ENCODE assay signal across 8 cellular contexts in genomic region chr1:161139765-161140164, GRCh38. TPM values are rescaled to one million over a fixed set of nuclear protein-coding genes. Genes with fewer than 3 reads are reported as not detected.
DNase-seq lines count a peak whose midpoint lies in the region; ATAC-seq and TF ChIP-seq lines count a peak whose summit lies in the region.

No MANE protein-coding gene starts in this region.

- no peaks in the 10 kb centered on the region for H3K27me3 ChIP-seq in left ventricle myocardium inferior (ENCODE audit: low read depth)
- H3K27me3 ChIP-seq in testis: no peaks in the 10 kb centered on the region

- peak in 2 of 3 donors; percentile 34 to 44 for ATAC-seq in natural killer cell
- ATAC-seq in natural killer cell treated with Interleukin-12 subunit alpha and Interleukin-12 subunit beta and Interleukin-15 and Interleukin-18, amount 100 ng/mL, for 72 hours: no peak
- ATAC-seq in HG02623 (IDR thresholded peaks at IDR 0.05; ENCODE audit: unreplicated experiment): no peak
- ATAC-seq in HG02610 (IDR thresholded peaks at IDR 0.05; ENCODE audit: unreplicated experiment): no peak

- H3K27ac Mint-ChIP-seq in natural killer cell: no peak overlapping the region
- H3K27ac Mint-ChIP-seq in natural killer cell treated with Interleukin-12 subunit alpha and Interleukin-12 subunit beta and Interleukin-15 and Interleukin-18, amount 100 ng/mL, for 72 hours: no peak overlapping the region
- no peak overlapping the region for H3K27ac Mint-ChIP-seq in activated CD4-positive, alpha-beta memory T cell treated with anti-CD3 and anti-CD28 coated beads for 36 hours

- DNase-seq in natural killer cell: no peak
- no peak for DNase-seq in natural killer cell treated with Interleukin-12 subunit alpha and Interleukin-12 subunit beta and Interleukin-15 and Interleukin-18, amount 100 ng/mL, for 72 hours (ENCODE audit: low spot score)
- peak; percentile 12 for DNase-seq in NCI-H128 (lab: John Stamatoyannopoulos, UW; ENCODE audit: unreplicated experiment)
- DNase-seq in activated CD4-positive, alpha-beta memory T cell treated with anti-CD3 and anti-CD28 coated beads for 36 hours: peak; percentile 40
- DNase-seq in left ventricle myocardium inferior: no peak
- peak; percentile 65 for DNase-seq in testis

- CTCF ChIA-PET in activated CD4-positive, alpha-beta memory T cell treated with anti-CD3 and anti-CD28 coated beads for 36 hours (lab: Charles Lee): interaction anchor here (0.8 to 2.9 kb wide), 4 partner anchors 35 to 149 kb away, joined by 3 to 12 read pairs (median 4); partner anchors contain the start of gene TOMM40L

- TF ChIP-seq POLR2A in testis (IDR thresholded peaks at IDR 0.05): no peak

- H3K4me3 ChIP-seq in left ventricle myocardium inferior (no peak overlapping the region), testis (no peak overlapping the region)

- TF ChIP-seq CTCF in natural killer cell (IDR thresholded peaks at IDR 0.05) (peak; percentile 42), left ventricle myocardium inferior (IDR thresholded peaks at IDR 0.05; ENCODE audit: borderline replicate concordance) (peak; percentile 59), testis (IDR thresholded peaks at IDR 0.05) (peak; percentile 20 to 41 (median 30))

- peaks cover 20% of the 10 kb centered on the region for H3K4me1 ChIP-seq in left ventricle myocardium inferior
- peaks cover 10% of the 10 kb centered on the region for H3K4me1 ChIP-seq in testis

- intact Hi-C loops in natural killer cell (cut with micrococcal nuclease) (no loop called here), left ventricle myocardium inferior (cut with micrococcal nuclease) (no loop called here), testis (cut with DNase I; ENCODE audit: low total_unique reads) (no loop called here)
- intact Hi-C loops in activated CD4-positive, alpha-beta memory T cell treated with anti-CD3 and anti-CD28 coated beads for 36 hours (cut with micrococcal nuclease): no loop called here

- H3K4me3 Mint-ChIP-seq in natural killer cell: no peak overlapping the region
- H3K4me3 Mint-ChIP-seq in natural killer cell treated with Interleukin-12 subunit alpha and Interleukin-12 subunit beta and Interleukin-15 and Interleukin-18, amount 100 ng/mL, for 72 hours: no peak overlapping the region
- no peak overlapping the region for H3K4me3 Mint-ChIP-seq in activated CD4-positive, alpha-beta memory T cell treated with anti-CD3 and anti-CD28 coated beads for 36 hours

- no peaks in the 10 kb centered on the region for H3K27me3 Mint-ChIP-seq in natural killer cell (ENCODE audit: low read depth in 2 of 2)
- H3K27me3 Mint-ChIP-seq in natural killer cell treated with Interleukin-12 subunit alpha and Interleukin-12 subunit beta and Interleukin-15 and Interleukin-18, amount 100 ng/mL, for 72 hours: no peaks in the 10 kb centered on the region
- no peaks in the 10 kb centered on the region for H3K27me3 Mint-ChIP-seq in activated CD4-positive, alpha-beta memory T cell treated with anti-CD3 and anti-CD28 coated beads for 36 hours

- peaks cover 0 to 16% of the 10 kb centered on the region in 2 donors for H3K4me1 Mint-ChIP-seq in natural killer cell
- peaks cover 5% of the 10 kb centered on the region in 2 donors for H3K4me1 Mint-ChIP-seq in natural killer cell treated with Interleukin-12 subunit alpha and Interleukin-12 subunit beta and Interleukin-15 and Interleukin-18, amount 100 ng/mL, for 72 hours (ENCODE audit: low read depth in 2 of 2)
- peaks cover 3% of the 10 kb centered on the region for H3K4me1 Mint-ChIP-seq in activated CD4-positive, alpha-beta memory T cell treated with anti-CD3 and anti-CD28 coated beads for 36 hours (ENCODE audit: low read depth)

- 40 to 42% methylated on average over 1 of the region's 1 CpG for WGBS in testis, 2 donors

- no peaks in the 10 kb centered on the region for H3K36me3 ChIP-seq in left ventricle myocardium inferior
- H3K36me3 ChIP-seq in testis (ENCODE audit: low read depth, missing control alignments): no peaks in the 10 kb centered on the region

- H3K9me3 ChIP-seq in left ventricle myocardium inferior (replicated peaks): no peaks in the 10 kb centered on the region
- H3K9me3 ChIP-seq in testis: no peaks in the 10 kb centered on the region

- H3K27ac ChIP-seq in left ventricle myocardium inferior (replicated peaks) (no peak overlapping the region), testis (no peak overlapping the region)

- POLR2A ChIA-PET in activated CD4-positive, alpha-beta memory T cell treated with anti-CD3 and anti-CD28 coated beads for 36 hours (lab: Charles Lee): no interaction called here

- no peaks in the 10 kb centered on the region for H3K36me3 Mint-ChIP-seq in natural killer cell
- H3K36me3 Mint-ChIP-seq in natural killer cell treated with Interleukin-12 subunit alpha and Interleukin-12 subunit beta and Interleukin-15 and Interleukin-18, amount 100 ng/mL, for 72 hours: no peaks in the 10 kb centered on the region
- peaks cover 4% of the 10 kb centered on the region for H3K36me3 Mint-ChIP-seq in activated CD4-positive, alpha-beta memory T cell treated with anti-CD3 and anti-CD28 coated beads for 36 hours

- H3K9me3 Mint-ChIP-seq in natural killer cell: no peaks in the 10 kb centered on the region
- no peaks in the 10 kb centered on the region for H3K9me3 Mint-ChIP-seq in natural killer cell treated with Interleukin-12 subunit alpha and Interleukin-12 subunit beta and Interleukin-15 and Interleukin-18, amount 100 ng/mL, for 72 hours
- H3K9me3 Mint-ChIP-seq in activated CD4-positive, alpha-beta memory T cell treated with anti-CD3 and anti-CD28 coated beads for 36 hours: no peaks in the 10 kb centered on the region

RNA-seq across cellular contexts. Expression of gene DEDD, which starts 7.3 kb away (rescaled TPM):
- total RNA-seq in natural killer cell: 10 to 100 TPM; 40.6 to 44.0 (median 43.0) TPM
- total RNA-seq in natural killer cell treated with Interleukin-12 subunit alpha and Interleukin-12 subunit beta and Interleukin-15 and Interleukin-18, amount 100 ng/mL, for 72 hours: 10 to 100 TPM; 34.9 to 42.5 TPM
- total RNA-seq in activated CD4-positive, alpha-beta memory T cell treated with anti-CD3 and anti-CD28 coated beads for 36 hours: 10 to 100 TPM; 35.0 to 40.2 TPM
- total RNA-seq in left ventricle myocardium inferior: 25.2 TPM
- 10 to 100 TPM; 53.8 to 54.0 TPM for total RNA-seq in testis
- 92.7 TPM for polyA plus RNA-seq in testis (ENCODE audit: insufficient read depth, low read depth, low replicate concordance)

RNA-seq across cellular contexts. Expression of gene UFC1, which starts 14.0 kb away (rescaled TPM):
- 100 to 1,000 TPM; 109 to 155 (median 117) TPM for total RNA-seq in natural killer cell
- total RNA-seq in natural killer cell treated with Interleukin-12 subunit alpha and Interleukin-12 subunit beta and Interleukin-15 and Interleukin-18, amount 100 ng/mL, for 72 hours: 100 to 1,000 TPM; 100 to 114 TPM
- total RNA-seq in activated CD4-positive, alpha-beta memory T cell treated with anti-CD3 and anti-CD28 coated beads for 36 hours: 10 to 100 TPM; 87.7 to 91.0 TPM
- total RNA-seq in left ventricle myocardium inferior: 76.4 TPM
- 10 to 100 TPM; 36.9 to 68.3 TPM for total RNA-seq in testis
- 129 TPM for polyA plus RNA-seq in testis (ENCODE audit: insufficient read depth, low read depth, low replicate concordance)

RNA-seq across cellular contexts. Expression of gene USP21, which starts 19.5 kb away (rescaled TPM):
- total RNA-seq in natural killer cell (10 to 100 TPM; 31.6 to 40.3 (median 35.3) TPM), left ventricle myocardium inferior (20.0 TPM), testis (10 to 100 TPM; 49.5 to 51.2 TPM)
- 10 to 100 TPM; 21.2 to 29.0 TPM for total RNA-seq in natural killer cell treated with Interleukin-12 subunit alpha and Interleukin-12 subunit beta and Interleukin-15 and Interleukin-18, amount 100 ng/mL, for 72 hours
- total RNA-seq in activated CD4-positive, alpha-beta memory T cell treated with anti-CD3 and anti-CD28 coated beads for 36 hours: 10 to 100 TPM; 25.4 to 28.6 TPM
- 45.6 TPM for polyA plus RNA-seq in testis (ENCODE audit: insufficient read depth, low read depth, low replicate concordance)

RNA-seq across cellular contexts. Expression of gene NIT1, which starts 21.9 kb away (rescaled TPM):
- 10 to 100 TPM; 26.5 to 31.7 (median 31.6) TPM for total RNA-seq in natural killer cell
- total RNA-seq in natural killer cell treated with Interleukin-12 subunit alpha and Interleukin-12 subunit beta and Interleukin-15 and Interleukin-18, amount 100 ng/mL, for 72 hours: 10 to 100 TPM; 29.3 to 37.2 TPM
- total RNA-seq in activated CD4-positive, alpha-beta memory T cell treated with anti-CD3 and anti-CD28 coated beads for 36 hours: 10 to 100 TPM; 65.2 to 66.5 TPM
- total RNA-seq in left ventricle myocardium inferior: 31.9 TPM
- total RNA-seq in testis: 10 to 100 TPM; 44.8 to 51.1 TPM
- polyA plus RNA-seq in testis (ENCODE audit: insufficient read depth, low read depth, low replicate concordance): 51.1 TPM

RNA-seq across cellular contexts. Expression of gene PFDN2, which starts 21.9 kb away (rescaled TPM):
- total RNA-seq in natural killer cell (10 to 100 TPM; 31.6 to 40.0 (median 35.0) TPM), left ventricle myocardium inferior (62.5 TPM), testis (10 to 100 TPM; 76.8 to 88.6 TPM)
- total RNA-seq in natural killer cell treated with Interleukin-12 subunit alpha and Interleukin-12 subunit beta and Interleukin-15 and Interleukin-18, amount 100 ng/mL, for 72 hours: 100 to 1,000 TPM in 1 of 2 donors, 10 to 100 TPM in 1; 92.6 to 122 TPM
- total RNA-seq in activated CD4-positive, alpha-beta memory T cell treated with anti-CD3 and anti-CD28 coated beads for 36 hours: 100 to 1,000 TPM; 152 to 155 TPM
- polyA plus RNA-seq in testis (ENCODE audit: insufficient read depth, low read depth, low replicate concordance): 96.3 TPM

Comparison
In these comparisons a context has a peak if more than half of its experiments do, and no peak if none do; other contexts are left out.
1. ATAC-seq: peak in natural killer cell (2 of 3); none in natural killer cell treated with Interleukin-12 subunit alpha and Interleukin-12 subunit beta and Interleukin-15 and Interleukin-18, amount 100 ng/mL, for 72 hours (0 of 2), HG02623 (single experiment) and HG02610 (single experiment).
2. DNase-seq: peak in NCI-H128 (single experiment), activated CD4-positive, alpha-beta memory T cell treated with anti-CD3 and anti-CD28 coated beads for 36 hours (single experiment) and testis (single experiment); none in natural killer cell (single experiment), natural killer cell treated with Interleukin-12 subunit alpha and Interleukin-12 subunit beta and Interleukin-15 and Interleukin-18, amount 100 ng/mL, for 72 hours (single experiment) and left ventricle myocardium inferior (single experiment).
3. Peak in every context shown above with its lines, with median percentiles within 50 percentile points of each other: CTCF ChIP-seq.